Comparison of ENCODE assay signal across 11 cellular contexts in genomic region chr12:22312336-22312735, GRCh38. TPM values are rescaled to one million over a fixed set of nuclear protein-coding genes. Genes with fewer than 3 reads are reported as not detected.
DNase-seq lines count a peak whose midpoint lies in the region; ATAC-seq and TF ChIP-seq lines count a peak whose summit lies in the region.
"Had no signal": no experiment of that assay in that cellular context is flagged by ENCODE, and none has a peak within 500 bp of the region (broad histone marks: within the 10 kb centered on the region; RNA-seq: fewer than 3 reads in every experiment).

No MANE protein-coding gene starts in this region.

- H3K27ac Mint-ChIP-seq in brain, result peak overlapping the region; percentile 12 to 93 (median 23)

- intact Hi-C loops in Right ventricle myocardium superior (cut with DNase I), result no loop called here

- peak; percentile 83 for DNase-seq in GM23248
- DNase-seq in Right ventricle myocardium superior, result peak; percentile 68
- DNase-seq in pulmonary artery endothelial cell (ENCODE audit: low read depth, low spot score), result peak; percentile 24
- DNase-seq in BE2C, result no peak
- DNase-seq in DMS 273 (lab: John Stamatoyannopoulos, UW; ENCODE audit: unreplicated experiment), result no peak
- DNase-seq: NCI-H69 had no signal

- peak overlapping the region in 4 of 5 experiments; percentile 6 to 81 (median 39) for H3K4me3 Mint-ChIP-seq in brain
- H3K4me3 Mint-ChIP-seq: central memory CD8-positive, alpha-beta T cell had no signal

- H3K9me2 ChIP-seq in GM23248 (ENCODE audit: insufficient read depth), result no peaks in the 10 kb centered on the region

- in situ Hi-C loops in GM23248 (cut with MboI), result no loop called here

- H3K9me3 Mint-ChIP-seq in brain, result peaks cover 5 to 16% (median 15%) of the 10 kb centered on the region in 5 experiments
- H3K9me3 Mint-ChIP-seq: central memory CD8-positive, alpha-beta T cell had no signal

- H3K9ac ChIP-seq in GM23248, result no peak overlapping the region
- H3K9ac ChIP-seq: KMS-11 had no signal

- H3K36me3 ChIP-seq in GM23248 (ENCODE audit: low read depth) (no peaks in the 10 kb centered on the region), BE2C (no peaks in the 10 kb centered on the region)

- H3K27me3 ChIP-seq in GM23248 (replicated peaks; ENCODE audit: insufficient read depth) (peaks cover 41% of the 10 kb centered on the region), BE2C (peaks cover 4% of the 10 kb centered on the region; the same call in 1 of the 2 replicates)

- peaks cover 38% of the 10 kb centered on the region for H3K36me3 Mint-ChIP-seq in brain

- H3K4me3 ChIP-seq in GM23248 (no peak overlapping the region), BE2C (ENCODE audit: low read depth, low read length) (no peak overlapping the region)

- no peak overlapping the region for H2AFZ ChIP-seq in GM23248

- ATAC-seq in Right ventricle myocardium superior (ENCODE audit: poor library complexity) (peak; percentile 92), GM21825 (IDR thresholded peaks at IDR 0.05; ENCODE audit: unreplicated experiment) (no peak), HG03439 (IDR thresholded peaks at IDR 0.05; ENCODE audit: unreplicated experiment) (no peak)

- H3F3A ChIP-seq in GM23248 (ENCODE audit: insufficient read depth), result no peaks in the 10 kb centered on the region

- no peaks in the 10 kb centered on the region for H4K20me1 ChIP-seq in GM23248 (ENCODE audit: insufficient read depth)

- H3K9me3 ChIP-seq in GM23248 (ENCODE audit: low read depth) (no peaks in the 10 kb centered on the region), BE2C (no peaks in the 10 kb centered on the region)

- no peaks in the 10 kb centered on the region for H3K27me3 Mint-ChIP-seq in brain
- H3K27me3 Mint-ChIP-seq: central memory CD8-positive, alpha-beta T cell had no signal

- H3K27ac ChIP-seq in GM23248, result no peak overlapping the region
- H3K27ac ChIP-seq: KMS-11 had no signal

- H3K4me1 ChIP-seq in GM23248 (ENCODE audit: insufficient read depth) (no peaks in the 10 kb centered on the region), BE2C (no peaks in the 10 kb centered on the region)

- TF ChIP-seq CTCF in brain (conservative IDR thresholded peaks at IDR 0.05) (no peak), BE2C (IDR thresholded peaks at IDR 0.05; ENCODE audit: low read depth, low read length) (no peak)

- no peak overlapping the region for H3K4me2 ChIP-seq in GM23248 (ENCODE audit: unreplicated experiment)
- H3K4me2 ChIP-seq: KMS-11 had no signal

- H3K4me1 Mint-ChIP-seq in brain, result peaks cover 64% of the 10 kb centered on the region

- 6 to 10% methylated on average over 5 of the region's 5 CpGs for WGBS in GM23248 (ENCODE audit: low coverage in 1 of 2, low lambda C conversion rate in 2 of 2, missing lambda C conversion rate in 2 of 2), 2 experiments

- H3K79me2 ChIP-seq in GM23248 (ENCODE audit: insufficient read depth), result no peaks in the 10 kb centered on the region

RNA-seq across cellular contexts. Expression of gene ST8SIA1, which starts 22.2 kb away (rescaled TPM):
- total RNA-seq in GM23248 (2014; rRNA removed; shearing (Covaris generic)), result not detected in 2 replicates
- polyA plus RNA-seq in GM23248 (2016; fragmentation: Nextera tagmentation; extraction: Ambion mirVana) (0.15 TPM in 1 of 2 replicates, not detected in the other), brain (ENCODE audit: insufficient read depth, low read depth, low replicate concordance) (1.6 TPM)
- total RNA-seq in Right ventricle myocardium superior (3.3 TPM), pulmonary artery endothelial cell (0.07 and 0.11 TPM in 2 replicates)
- polyA plus RNA-seq in BE2C (2012; ENCODE audit: insufficient read depth, insufficient read length, low read depth), result 0.86 TPM

Comparison
In these comparisons a context has a peak if more than half of its experiments do, and no peak if none do; other contexts are left out.
1. DNase-seq: peak in GM23248 (single experiment), Right ventricle myocardium superior (single experiment) and pulmonary artery endothelial cell (single experiment); none in BE2C (single experiment) and DMS 273 (single experiment).